11 cellular contexts compared by ENCODE assay signal in genomic region chr9:119004618-119004990, GRCh38.
DNase-seq lines count a peak whose midpoint lies in the region; ATAC-seq and TF ChIP-seq lines count a peak whose summit lies in the region.
"Had no signal": no experiment of that assay in that cellular context is flagged by ENCODE, and none has a peak within 500 bp of the region (broad histone marks: within the 10 kb centered on the region; RNA-seq: fewer than 3 reads in every experiment).

No MANE protein-coding gene starts in this region.

- H3K4me3 ChIP-seq in mammary epithelial cell (replicated peaks in 1 of 3; ENCODE audit: insufficient read depth in 1 of 3, low read depth in 2 of 3, low read length in 3 of 3) (no peak overlapping the region), kidney epithelial cell (ENCODE audit: low read depth, low read length) (no peak overlapping the region), testis (no peak overlapping the region)

- no peak overlapping the region for H3K9ac ChIP-seq in mammary epithelial cell (ENCODE audit: insufficient read depth, low read length)

- TF ChIP-seq CTCF in mammary epithelial cell (conservative IDR thresholded peaks at IDR 0.05 in 1 of 2, IDR thresholded peaks at IDR 0.05 in 1 of 2; ENCODE audit: extremely low read depth in 1 of 2, insufficient read depth in 1 of 2, low read depth in 1 of 2, low read length in 2 of 2), result no peak
- TF ChIP-seq CTCF in kidney epithelial cell (IDR thresholded peaks at IDR 0.05; ENCODE audit: insufficient read depth, low read length, poor library complexity, severe bottlenecking), result no peak
- no peak for TF ChIP-seq CTCF in testis (IDR thresholded peaks at IDR 0.05)

- no peaks in the 10 kb centered on the region for H3K79me2 ChIP-seq in mammary epithelial cell (ENCODE audit: insufficient read depth, low read length)

- intact Hi-C loops in mammary epithelial cell (cut with micrococcal nuclease), result loop anchor here (5.0 to 10.0 kb wide), 2 partner anchors 363 to 1470 kb away; partner anchors contain the start of gene BRINP1
- intact Hi-C loops in testis (cut with DNase I; ENCODE audit: low total_unique reads), result no loop called here
- intact Hi-C loops in activated naive CD4-positive, alpha-beta T cell treated with anti-CD3 and anti-CD28 coated beads for 36 hours (cut with micrococcal nuclease), result no loop called here

- peaks cover 2% of the 10 kb centered on the region for H3K9me3 Mint-ChIP-seq in activated naive CD4-positive, alpha-beta T cell treated with anti-CD3 and anti-CD28 coated beads for 36 hours

- dilution Hi-C loops in mammary epithelial cell (cut with HindIII; ENCODE audit: low sequenced_read_pairs), result no loop called here

- no peak for ATAC-seq in HG02678 (IDR thresholded peaks at IDR 0.05; ENCODE audit: unreplicated experiment)

- no peak overlapping the region for H3K4me3 Mint-ChIP-seq in activated naive CD4-positive, alpha-beta T cell treated with anti-CD3 and anti-CD28 coated beads for 36 hours
- H3K4me3 Mint-ChIP-seq: activated CD4-positive, alpha-beta memory T cell treated with anti-CD3 and anti-CD28 coated beads for 36 hours; dendritic cell treated with granulocyte-macrophage colony-stimulating factor and Interleukin-4, amounts not matched to agents 40 ng/mL and 50 ng/mL, for 4 days had no signal

- 53% methylated on average over 2 of the region's 2 CpGs for WGBS in mammary epithelial cell (ENCODE audit: low coverage, missing lambda C conversion rate)
- WGBS in testis, 2 donors, result 33 to 39% methylated on average over 2 of the region's 2 CpGs

- TF ChIP-seq POLR2A in testis (IDR thresholded peaks at IDR 0.05), result no peak

- no peaks in the 10 kb centered on the region for H3K4me1 Mint-ChIP-seq in activated naive CD4-positive, alpha-beta T cell treated with anti-CD3 and anti-CD28 coated beads for 36 hours (ENCODE audit: low read depth)

- no TSS peak for BruUV-seq in mammary epithelial cell (replicated peaks; lab: Mats Ljungman, UMichigan)

- in situ Hi-C loops in mammary epithelial cell (cut with MboI; ENCODE audit: low sequenced_read_pairs in 2 of 2), result no loop called here

- no peak overlapping the region for H3K4me2 ChIP-seq in mammary epithelial cell (ENCODE audit: insufficient read depth, low read depth, low read length)

- peak; percentile 89 for DNase-seq in HS-5 (ENCODE audit: low read depth)
- peak; percentile 57 for DNase-seq in mammary epithelial cell
- DNase-seq in kidney epithelial cell (ENCODE audit: low read depth), result peak; percentile 91
- DNase-seq in testis, result peak; percentile 70
- DNase-seq in NCI-H1092 treated with DMSO at 0.1 percent for 48 hours (lab: John Stamatoyannopoulos, UW), result no peak
- no peak for DNase-seq in DMS153 (lab: John Stamatoyannopoulos, UW)
- DNase-seq in activated naive CD4-positive, alpha-beta T cell treated with anti-CD3 and anti-CD28 coated beads for 36 hours, result no peak
- DNase-seq: activated CD4-positive, alpha-beta memory T cell treated with anti-CD3 and anti-CD28 coated beads for 36 hours; GDM1 had no signal

- no peak overlapping the region for H3K27ac Mint-ChIP-seq in activated naive CD4-positive, alpha-beta T cell treated with anti-CD3 and anti-CD28 coated beads for 36 hours
- H3K27ac Mint-ChIP-seq: activated CD4-positive, alpha-beta memory T cell treated with anti-CD3 and anti-CD28 coated beads for 36 hours; dendritic cell treated with granulocyte-macrophage colony-stimulating factor and Interleukin-4, amounts not matched to agents 40 ng/mL and 50 ng/mL, for 4 days had no signal

- no peaks in the 10 kb centered on the region for H3K27me3 Mint-ChIP-seq in activated naive CD4-positive, alpha-beta T cell treated with anti-CD3 and anti-CD28 coated beads for 36 hours (ENCODE audit: low read depth)
- H3K27me3 Mint-ChIP-seq: activated CD4-positive, alpha-beta memory T cell treated with anti-CD3 and anti-CD28 coated beads for 36 hours; dendritic cell treated with granulocyte-macrophage colony-stimulating factor and Interleukin-4, amounts not matched to agents 40 ng/mL and 50 ng/mL, for 4 days had no signal

- H3K27me3 ChIP-seq in mammary epithelial cell (ENCODE audit: insufficient read depth, low read length), result no peaks in the 10 kb centered on the region
- H3K27me3 ChIP-seq in kidney epithelial cell (ENCODE audit: control insufficient read depth, insufficient read depth, low read length), result no peaks in the 10 kb centered on the region
- no peaks in the 10 kb centered on the region for H3K27me3 ChIP-seq in testis

- H3K36me3 ChIP-seq in mammary epithelial cell (ENCODE audit: insufficient read depth, low read length), result no peaks in the 10 kb centered on the region
- no peaks in the 10 kb centered on the region for H3K36me3 ChIP-seq in kidney epithelial cell (ENCODE audit: control insufficient read depth, insufficient read depth, low read length)
- no peaks in the 10 kb centered on the region for H3K36me3 ChIP-seq in testis (ENCODE audit: low read depth, missing control alignments)

- no peaks in the 10 kb centered on the region for H4K20me1 ChIP-seq in mammary epithelial cell (ENCODE audit: insufficient read depth, low read length)

- H3K36me3 Mint-ChIP-seq in activated naive CD4-positive, alpha-beta T cell treated with anti-CD3 and anti-CD28 coated beads for 36 hours (ENCODE audit: low read depth), result no peaks in the 10 kb centered on the region
- H3K36me3 Mint-ChIP-seq: activated CD4-positive, alpha-beta memory T cell treated with anti-CD3 and anti-CD28 coated beads for 36 hours had no signal

- no peak overlapping the region for H2AFZ ChIP-seq in mammary epithelial cell (ENCODE audit: low read depth, low read length)

- H3K4me1 ChIP-seq in mammary epithelial cell (ENCODE audit: insufficient read depth, low read length) (no peaks in the 10 kb centered on the region), testis (no peaks in the 10 kb centered on the region)

- CTCF ChIA-PET in mammary epithelial cell (lab: Charles Lee; ENCODE audit: low non-redundant PET), result no interaction called here
- CTCF ChIA-PET in activated naive CD4-positive, alpha-beta T cell treated with anti-CD3 and anti-CD28 coated beads for 36 hours (lab: Charles Lee), result no interaction called here

- H3K27ac ChIP-seq in mammary epithelial cell (ENCODE audit: insufficient read depth, low read depth, low read length) (no peak overlapping the region), testis (no peak overlapping the region)

- H3K9me3 ChIP-seq in mammary epithelial cell (replicated peaks; ENCODE audit: insufficient read depth, low read length) (peaks cover 3% of the 10 kb centered on the region), testis (no peaks in the 10 kb centered on the region)

Comparison
In these comparisons a context has a peak if more than half of its experiments do, and no peak if none do; other contexts are left out.
1. DNase-seq: peak in HS-5 (single experiment), mammary epithelial cell (single experiment), kidney epithelial cell (single experiment) and testis (single experiment); none in NCI-H1092 treated with DMSO at 0.1 percent for 48 hours (single experiment), DMS153 (single experiment) and activated naive CD4-positive, alpha-beta T cell treated with anti-CD3 and anti-CD28 coated beads for 36 hours (single experiment).